9 cellular contexts compared by ENCODE assay signal in the genomic region with DNA sequence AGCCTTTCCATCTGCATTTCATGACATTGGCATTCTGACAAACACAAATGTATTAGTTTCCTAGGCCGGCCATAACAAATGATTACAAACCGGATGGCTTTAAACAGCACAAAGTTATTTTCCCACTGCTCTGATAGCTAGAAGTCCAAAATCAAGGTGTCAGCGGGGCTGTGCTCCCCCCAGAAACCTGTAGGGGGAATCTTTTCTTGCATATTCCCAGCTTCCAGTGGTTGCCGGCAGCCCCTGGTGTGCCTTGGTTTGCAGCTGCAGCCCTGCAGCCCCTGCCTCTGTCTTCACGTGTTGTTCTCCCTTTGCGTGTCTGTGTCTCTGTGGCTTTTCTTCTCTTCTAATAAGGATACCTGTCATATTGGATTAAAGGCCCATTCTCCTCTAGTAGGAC.
DNase-seq lines count a peak whose midpoint lies in the region; ATAC-seq and TF ChIP-seq lines count a peak whose summit lies in the region.
"Had no signal": no experiment of that assay in that cellular context is flagged by ENCODE, and none has a peak within 500 bp of the region (broad histone marks: within the 10 kb centered on the region; RNA-seq: fewer than 3 reads in every experiment).

No MANE protein-coding gene starts in this region.

- DNase-seq in AG04449 (ENCODE audit: low read depth, low spot score) (no peak), SK-N-SH (no peak), glutamatergic neuron (peak; percentile 39), dedifferentiated amniotic fluid mesenchymal stem cell (ENCODE audit: extremely low spot score) (no peak), MV-4-11 (lab: John Stamatoyannopoulos, UW) (no peak)
- DNase-seq: activated effector memory CD4-positive, alpha-beta T cell treated with anti-CD3 and anti-CD28 coated beads, Interleukin-2, amount 50 U/mL, for 16 hours had no signal

- no peak overlapping the region for H3K4me3 Mint-ChIP-seq in glutamatergic neuron (ENCODE audit: unreplicated experiment)

- H3K27ac Mint-ChIP-seq in glutamatergic neuron (ENCODE audit: unreplicated experiment) = no peak overlapping the region

- no peak overlapping the region for H3K4me2 ChIP-seq in SK-N-SH

- H2AFZ ChIP-seq in SK-N-SH (ENCODE audit: low read depth) = no peak overlapping the region

- H3K27me3 ChIP-seq in SK-N-SH (ENCODE audit: insufficient read depth) = no peaks in the 10 kb centered on the region

- no peak overlapping the region for H3K9ac ChIP-seq in SK-N-SH

- WGBS in SK-N-SH (ENCODE audit: low lambda C conversion rate) = 59% methylated on average over 6 of the region's 6 CpGs

- POLR2A ChIA-PET in AG04449 (lab: Yijun Ruan, JAX) (no interaction called here), SK-N-SH (lab: Yijun Ruan, JAX) (no interaction called here)

- H3F3A ChIP-seq in SK-N-SH (replicated peaks; ENCODE audit: insufficient read depth) = no peaks in the 10 kb centered on the region

- no peaks in the 10 kb centered on the region for H3K4me1 Mint-ChIP-seq in glutamatergic neuron (ENCODE audit: low read depth, unreplicated experiment)

- peaks cover 2% of the 10 kb centered on the region for H3K27me3 Mint-ChIP-seq in glutamatergic neuron (ENCODE audit: unreplicated experiment)

- no peaks in the 10 kb centered on the region for H3K9me3 ChIP-seq in SK-N-SH

- no peak overlapping the region for H3K4me3 ChIP-seq in AG04449 (ENCODE audit: low read depth, low read length)
- no peak overlapping the region for H3K4me3 ChIP-seq in GM12875 (ENCODE audit: low read depth, low read length)
- no peak overlapping the region for H3K4me3 ChIP-seq in SK-N-SH (ENCODE audit: low read depth in 2 of 2, low read length in 1 of 2)

- no peaks in the 10 kb centered on the region for H3K79me2 ChIP-seq in SK-N-SH (ENCODE audit: insufficient read depth)

- TF ChIP-seq RAD21 in SK-N-SH (IDR thresholded peaks at IDR 0.05; ENCODE audit: low read length) = no peak

- ATAC-seq in GM18861 (IDR thresholded peaks at IDR 0.05; ENCODE audit: unreplicated experiment) (no peak), HG03139 (IDR thresholded peaks at IDR 0.05; ENCODE audit: unreplicated experiment) (no peak)

- H3K36me3 Mint-ChIP-seq in glutamatergic neuron (ENCODE audit: unreplicated experiment) = peaks cover 5% of the 10 kb centered on the region

- peak; percentile 39 for TF ChIP-seq CTCF in AG04449 (IDR thresholded peaks at IDR 0.05; ENCODE audit: insufficient read depth, low read length, missing control alignments)
- peak; percentile 44 for TF ChIP-seq CTCF in GM12875 (IDR thresholded peaks at IDR 0.05; ENCODE audit: borderline replicate concordance, insufficient read depth, low read depth, low read length)
- peak; percentile 31 for TF ChIP-seq CTCF in SK-N-SH (IDR thresholded peaks at IDR 0.05)
- TF ChIP-seq CTCF in glutamatergic neuron (IDR thresholded peaks at IDR 0.05; ENCODE audit: partially characterized antibody, unreplicated experiment) = peak; percentile 63

- no peaks in the 10 kb centered on the region for H3K9me3 Mint-ChIP-seq in glutamatergic neuron (ENCODE audit: unreplicated experiment)

- no peaks in the 10 kb centered on the region for H3K36me3 ChIP-seq in SK-N-SH (replicated peaks in 1 of 2; ENCODE audit: control insufficient read depth in 1 of 2, insufficient read depth in 2 of 2, low read length in 1 of 2)

- CTCF ChIA-PET in AG04449 (lab: Yijun Ruan, JAX) = interaction anchor here (0.9 to 1.2 kb wide), 4 partner anchors 9 to 84 kb away, joined by 3 to 4 read pairs (median 3); partner anchors contain the start of gene CDV3
- CTCF ChIA-PET in SK-N-SH (lab: Yijun Ruan, JAX) = no interaction called here

- H3K4me1 ChIP-seq in SK-N-SH (ENCODE audit: control insufficient read depth in 1 of 2, insufficient read depth in 2 of 2, low read depth in 1 of 2, low read length in 1 of 2) = no peaks in the 10 kb centered on the region

- H4K20me1 ChIP-seq in SK-N-SH (ENCODE audit: insufficient read depth) = no peaks in the 10 kb centered on the region

- H3K27ac ChIP-seq in SK-N-SH (ENCODE audit: low read depth in 2 of 2, low read length in 1 of 2) = no peak overlapping the region

- no peak for TF ChIP-seq EP300 in SK-N-SH (IDR thresholded peaks at IDR 0.05; ENCODE audit: borderline replicate concordance in 1 of 2, low read depth in 1 of 2, low read length in 1 of 2)

- no peaks in the 10 kb centered on the region for H3K9me2 ChIP-seq in SK-N-SH

TF ChIP-seq in SK-N-SH, 30 proteins besides CTCF, POLR2A, EP300 and RAD21:
- no peak for TF ChIP-seq USF1 (IDR thresholded peaks at IDR 0.05; ENCODE audit: borderline replicate concordance, low read depth)
- no peak for TF ChIP-seq GABPA (IDR thresholded peaks at IDR 0.05; ENCODE audit: low read depth)
TF ChIP-seq in SK-N-SH: peak in this region for 0.
